1 cellular context compared by ENCODE assay signal in the genomic region with DNA sequence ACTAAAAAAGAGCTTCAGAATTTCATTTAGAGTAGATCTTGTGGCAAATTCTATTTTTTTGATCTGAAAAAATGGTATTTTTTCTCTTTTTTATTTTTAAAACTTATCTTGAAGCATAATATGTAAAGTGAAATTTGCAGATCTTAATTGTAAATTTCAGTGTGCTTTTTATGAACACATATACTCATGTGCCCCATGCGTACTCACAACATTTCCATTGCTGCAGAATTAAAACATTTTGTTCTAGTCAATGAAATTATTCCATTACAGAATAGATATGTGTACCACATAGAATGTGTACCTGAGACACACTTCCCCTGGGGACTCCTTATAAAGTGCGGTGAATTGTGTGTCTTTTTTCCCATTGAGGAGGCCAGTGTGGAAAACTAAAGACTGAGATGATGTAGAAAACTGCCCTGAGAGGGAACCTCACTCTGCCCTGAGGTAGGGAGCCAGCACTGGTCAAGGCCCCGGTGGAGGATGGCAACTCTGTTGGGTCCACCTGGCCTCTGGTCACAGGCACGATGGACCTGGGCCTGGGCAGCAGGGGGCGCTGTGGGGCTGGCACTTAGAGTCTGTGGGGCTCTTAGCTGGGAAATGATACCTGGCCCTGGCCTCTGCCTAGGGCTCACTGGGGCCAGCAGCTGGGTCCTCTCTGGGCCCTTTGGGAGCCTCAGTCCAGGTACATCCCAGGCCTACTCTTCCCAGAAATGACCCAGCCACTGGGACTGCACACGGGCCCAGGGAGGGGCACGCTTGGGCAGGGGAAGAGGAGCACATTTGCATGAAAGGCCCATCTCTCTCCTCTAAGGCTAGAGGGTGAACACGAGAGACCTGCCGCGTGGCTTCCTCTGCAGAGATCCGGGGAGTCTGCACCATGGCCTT.
TF ChIP-seq lines count a peak whose summit lies in the region.

No MANE protein-coding gene starts in this region.

TF ChIP-seq in K562, 482 proteins besides CTCF, POLR2A, EP300 and RAD21 (continued from another document):
- peak; percentile 85 for TF ChIP-seq TFAP4 (CRISPR knock-in tag; IDR thresholded peaks at IDR 0.05; ENCODE audit: borderline replicate concordance)
- no peak for TF ChIP-seq ZFP36 (IDR thresholded peaks at IDR 0.05; ENCODE audit: low read depth, low read length, partially characterized antibody)
- TF ChIP-seq ZNF23 (CRISPR knock-in tag; IDR thresholded peaks at IDR 0.05), result no peak
- no peak for TF ChIP-seq TBP (optimal IDR thresholded peaks at IDR 0.05; ENCODE audit: low read depth, low read length)
- TF ChIP-seq ZHX1 (conservative IDR thresholded peaks at IDR 0.05; ENCODE audit: low read length), result no peak
- TF ChIP-seq, protein P1, sequence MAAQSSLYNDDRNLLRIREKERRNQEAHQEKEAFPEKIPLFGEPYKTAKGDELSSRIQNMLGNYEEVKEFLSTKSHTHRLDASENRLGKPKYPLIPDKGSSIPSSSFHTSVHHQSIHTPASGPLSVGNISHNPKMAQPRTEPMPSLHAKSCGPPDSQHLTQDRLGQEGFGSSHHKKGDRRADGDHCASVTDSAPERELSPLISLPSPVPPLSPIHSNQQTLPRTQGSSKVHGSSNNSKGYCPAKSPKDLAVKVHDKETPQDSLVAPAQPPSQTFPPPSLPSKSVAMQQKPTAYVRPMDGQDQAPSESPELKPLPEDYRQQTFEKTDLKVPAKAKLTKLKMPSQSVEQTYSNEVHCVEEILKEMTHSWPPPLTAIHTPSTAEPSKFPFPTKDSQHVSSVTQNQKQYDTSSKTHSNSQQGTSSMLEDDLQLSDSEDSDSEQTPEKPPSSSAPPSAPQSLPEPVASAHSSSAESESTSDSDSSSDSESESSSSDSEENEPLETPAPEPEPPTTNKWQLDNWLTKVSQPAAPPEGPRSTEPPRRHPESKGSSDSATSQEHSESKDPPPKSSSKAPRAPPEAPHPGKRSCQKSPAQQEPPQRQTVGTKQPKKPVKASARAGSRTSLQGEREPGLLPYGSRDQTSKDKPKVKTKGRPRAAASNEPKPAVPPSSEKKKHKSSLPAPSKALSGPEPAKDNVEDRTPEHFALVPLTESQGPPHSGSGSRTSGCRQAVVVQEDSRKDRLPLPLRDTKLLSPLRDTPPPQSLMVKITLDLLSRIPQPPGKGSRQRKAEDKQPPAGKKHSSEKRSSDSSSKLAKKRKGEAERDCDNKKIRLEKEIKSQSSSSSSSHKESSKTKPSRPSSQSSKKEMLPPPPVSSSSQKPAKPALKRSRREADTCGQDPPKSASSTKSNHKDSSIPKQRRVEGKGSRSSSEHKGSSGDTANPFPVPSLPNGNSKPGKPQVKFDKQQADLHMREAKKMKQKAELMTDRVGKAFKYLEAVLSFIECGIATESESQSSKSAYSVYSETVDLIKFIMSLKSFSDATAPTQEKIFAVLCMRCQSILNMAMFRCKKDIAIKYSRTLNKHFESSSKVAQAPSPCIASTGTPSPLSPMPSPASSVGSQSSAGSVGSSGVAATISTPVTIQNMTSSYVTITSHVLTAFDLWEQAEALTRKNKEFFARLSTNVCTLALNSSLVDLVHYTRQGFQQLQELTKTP (IDR thresholded peaks at IDR 0.05; ENCODE audit: low read depth in 1 of 2, partially characterized antibody in 2 of 2), result no peak
- TF ChIP-seq KLF10 (CRISPR knock-in tag; IDR thresholded peaks at IDR 0.05), result no peak
